8 cellular contexts compared by ENCODE assay signal in the genomic region with DNA sequence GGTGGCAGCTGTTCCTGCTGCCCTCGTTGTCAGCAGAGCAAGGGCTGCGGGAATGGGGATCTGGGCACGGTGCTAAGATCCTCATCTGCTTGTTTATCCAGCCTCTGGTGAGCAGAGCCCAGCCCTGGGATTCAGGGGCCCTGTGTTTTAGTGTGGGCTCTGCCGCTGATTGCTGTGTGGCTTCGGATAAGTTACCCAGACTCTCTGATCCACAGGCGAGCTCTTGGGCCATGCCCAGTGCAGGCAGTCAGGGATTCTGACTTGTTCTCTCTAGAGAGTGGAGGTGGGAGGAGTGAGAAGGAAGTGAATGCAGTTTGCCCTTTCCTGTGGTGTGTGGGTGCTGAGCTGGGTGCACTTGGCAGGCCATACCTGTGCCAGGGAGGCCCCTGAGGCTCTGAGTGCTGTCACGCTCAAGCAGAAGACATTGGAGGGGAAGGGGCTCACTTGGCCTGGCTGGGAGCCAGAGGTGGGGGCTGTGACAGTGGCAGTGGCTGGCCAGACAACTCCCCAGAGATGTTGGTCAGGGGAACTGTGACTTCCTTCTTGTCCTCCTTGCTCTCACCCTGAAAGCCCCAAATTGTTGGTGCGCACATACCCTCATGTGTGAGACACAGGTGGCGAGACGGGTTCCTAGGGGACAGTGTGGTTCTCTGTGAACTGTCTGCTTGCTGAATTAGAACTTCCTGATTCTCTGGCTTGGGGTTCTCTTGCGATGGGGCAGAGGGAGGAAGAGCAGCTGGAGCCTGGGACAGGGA. TPM values are rescaled to one million over a fixed set of nuclear protein-coding genes. Genes with fewer than 3 reads are reported as not detected.
A peak's percentile ranks its signal among the peaks of the same experiment; 100 is the strongest.
DNase-seq lines count a peak whose midpoint lies in the region; ATAC-seq, FAIRE-seq and TF ChIP-seq lines count a peak whose summit lies in the region.

No MANE protein-coding gene starts in this region.

- H3K4me3 ChIP-seq in GM12865 (ENCODE audit: low read depth, low read length), result no peak overlapping the region
- no peak overlapping the region for H3K4me3 ChIP-seq in bronchial epithelial cell (ENCODE audit: low read depth, low read length)

- ATAC-seq in GM21367 (IDR thresholded peaks at IDR 0.05; ENCODE audit: unreplicated experiment), result peak; percentile 42
- ATAC-seq in HG03571 (IDR thresholded peaks at IDR 0.05; ENCODE audit: unreplicated experiment), result peak; percentile 64
- ATAC-seq in omental fat pad (ENCODE audit: low FRiP score), result no peak

- no peak for TF ChIP-seq CTCF in GM12865 (IDR thresholded peaks at IDR 0.05; ENCODE audit: insufficient read depth, low read depth, low read length, missing control alignments)
- TF ChIP-seq CTCF in bronchial epithelial cell (IDR thresholded peaks at IDR 0.05; ENCODE audit: insufficient read depth, low read length, severe bottlenecking), result no peak
- TF ChIP-seq CTCF in omental fat pad (IDR thresholded peaks at IDR 0.05), result no peak

- DNase-seq in GM12865 (ENCODE audit: low read depth) (peak; percentile 78), bronchial epithelial cell (ENCODE audit: low read depth) (no peak), NCI-H1436 treated with DMSO at 0.1 percent for 48 hours (lab: John Stamatoyannopoulos, UW) (no peak), mesenteric fat pad (ENCODE audit: low spot score) (no peak), omental fat pad (ENCODE audit: low spot score) (no peak)
- DNase-seq in NK-92 treated with Interleukin-12 subunit alpha and Interleukin-12 subunit beta, amount 100 ng/mL, for 24 hours (lab: John Stamatoyannopoulos, UW), result no peak

- no peaks in the 10 kb centered on the region for H3K27me3 ChIP-seq in bronchial epithelial cell (ENCODE audit: control insufficient read depth, insufficient read depth, low read length)

- peak; percentile 50 for FAIRE-seq in bronchial epithelial cell (lab: Jason Lieb, UNC)

- peaks cover 32% of the 10 kb centered on the region for H3K36me3 ChIP-seq in bronchial epithelial cell (ENCODE audit: control insufficient read depth, insufficient read depth, low read length)

RNA-seq across cellular contexts. Expression of a gene that starts 43.7 kb away (rescaled TPM):
- total RNA-seq in bronchial epithelial cell (48.7 and 84.9 TPM in 2 replicates), mesenteric fat pad (67.6 TPM), omental fat pad (10 to 100 TPM in 3 of 4 donors, 1 to 10 TPM in 1; 8.9 to 30.6 (median 20.3) TPM)
